In genomic region chr17:38421224-38421841, GRCh38 we compare ENCODE assay signal across 13 cellular contexts. TPM values are rescaled to one million over a fixed set of nuclear protein-coding genes. Genes with fewer than 3 reads are reported as not detected.
DNase-seq lines count a peak whose midpoint lies in the region; ATAC-seq and TF ChIP-seq lines count a peak whose summit lies in the region.
"Had no signal": no experiment of that assay in that cellular context is flagged by ENCODE, and none has a peak within 500 bp of the region (broad histone marks: within the 10 kb centered on the region; RNA-seq: fewer than 3 reads in every experiment).

No MANE protein-coding gene starts in this region.

- peaks cover 40% of the 10 kb centered on the region for H3K27me3 ChIP-seq in BLaER1
- H3K27me3 ChIP-seq in SJCRH30, result peaks cover 13% of the 10 kb centered on the region
- H3K27me3 ChIP-seq in A673 (replicated peaks; ENCODE audit: insufficient read depth, low read depth, low read length, poor library complexity), result no peaks in the 10 kb centered on the region

- peak; percentile 76 to 78 for DNase-seq in SJCRH30
- DNase-seq in fibroblast of villous mesenchyme (ENCODE audit: low read depth), result peak; percentile 61
- no peak for DNase-seq in omental fat pad (ENCODE audit: low spot score)
- DNase-seq in A673 (ENCODE audit: low spot score), result no peak
- no peak for DNase-seq in kidney glomerular epithelial cell (lab: John Stamatoyannopoulos, UW)
- no peak for DNase-seq in mucosa of descending colon
- DNase-seq: CD8-positive, alpha-beta memory T cell; lower lobe of right lung; OCI-M1; stimulated activated CD4-positive, alpha-beta T cell treated with anti-CD3 and anti-CD28 coated beads, Interleukin-12 subunit alpha, Interleukin-12 subunit beta, amount 100 ng/mL, for 4 hours had no signal

- ATAC-seq in omental fat pad (ENCODE audit: low FRiP score) (peak; percentile 1), GM21526 (IDR thresholded peaks at IDR 0.05; ENCODE audit: low FRiP score, unreplicated experiment) (no peak), mucosa of descending colon (no peak)
- ATAC-seq: activated T-helper 17 cell treated with anti-CD3 and anti-CD28 coated beads, Interleukin-2, amount 50 U/mL, for 72 hours; lower lobe of right lung had no signal

- no TSS peak for BruUV-seq in A673 (replicated peaks; lab: Mats Ljungman, UMichigan)

- no peak overlapping the region for H3K9ac ChIP-seq in BLaER1

- TF ChIP-seq CTCF in fibroblast of villous mesenchyme (IDR thresholded peaks at IDR 0.05; ENCODE audit: insufficient read depth, low read depth, low read length) (no peak), omental fat pad (IDR thresholded peaks at IDR 0.05) (no peak), A673 (conservative IDR thresholded peaks at IDR 0.05; ENCODE audit: low read depth, low read length) (no peak), mucosa of descending colon (IDR thresholded peaks at IDR 0.05) (no peak)

- H3K36me3 ChIP-seq in BLaER1 (no peaks in the 10 kb centered on the region), SJCRH30 (no peaks in the 10 kb centered on the region), A673 (ENCODE audit: insufficient read depth, low read length, poor library complexity, severe bottlenecking) (no peaks in the 10 kb centered on the region), mucosa of descending colon (ENCODE audit: low read depth) (no peaks in the 10 kb centered on the region)
- H3K36me3 ChIP-seq: lower lobe of right lung had no signal

- no peaks in the 10 kb centered on the region for H4K20me1 ChIP-seq in BLaER1

- peak overlapping the region; percentile 86 for H3K4me2 ChIP-seq in BLaER1

- no peak overlapping the region for H3K27ac ChIP-seq in BLaER1
- no peak overlapping the region for H3K27ac ChIP-seq in SJCRH30
- H3K27ac ChIP-seq in A673 (ENCODE audit: low read depth, low read length, poor library complexity, severe bottlenecking), result no peak overlapping the region
- H3K27ac ChIP-seq: lower lobe of right lung had no signal

- CTCF ChIA-PET in A673 (lab: Charles Lee), result interaction anchor here (1.2 kb wide), 1 partner anchor 72 kb away, joined by 3 read pairs; no protein-coding TSS in a partner anchor

- H3K4me3 ChIP-seq in BLaER1 (no peak overlapping the region), SJCRH30 (peak overlapping the region; percentile 11), fibroblast of villous mesenchyme (ENCODE audit: low read depth, low read length) (no peak overlapping the region), A673 (ENCODE audit: low read depth, low read length, poor library complexity, severe bottlenecking) (no peak overlapping the region), mucosa of descending colon (no peak overlapping the region)
- H3K4me3 ChIP-seq: lower lobe of right lung had no signal

- H3K4me1 ChIP-seq in BLaER1 (peaks cover 85% of the 10 kb centered on the region), SJCRH30 (peaks cover 24% of the 10 kb centered on the region), A673 (ENCODE audit: insufficient read depth, low read length, poor library complexity, severe bottlenecking) (peaks cover 7% of the 10 kb centered on the region), mucosa of descending colon (ENCODE audit: low read depth) (no peaks in the 10 kb centered on the region)

- H3K9me3 ChIP-seq in BLaER1 (no peaks in the 10 kb centered on the region), SJCRH30 (replicated peaks) (no peaks in the 10 kb centered on the region), A673 (ENCODE audit: low read depth, low read length, poor library complexity, severe bottlenecking) (no peaks in the 10 kb centered on the region), mucosa of descending colon (no peaks in the 10 kb centered on the region)
- H3K9me3 ChIP-seq: lower lobe of right lung had no signal

- intact Hi-C loops in A673 (cut with micrococcal nuclease; ENCODE audit: unreplicated experiment) (loop anchor here (5.0 kb wide), 1 partner anchor 66 kb away; no protein-coding TSS in a partner anchor), mucosa of descending colon (cut with DNase I, micrococcal nuclease) (loop anchor here in 1 of 2 donors (10.0 kb wide), 1 partner anchor 63 kb away; no protein-coding TSS in a partner anchor)

- POLR2A ChIA-PET in A673 (lab: Charles Lee; ENCODE audit: low non-redundant PET), result interaction anchor here (0.5 kb wide), 1 partner anchor 939 kb away, joined by 4 read pairs; no protein-coding TSS in a partner anchor

RNA-seq across cellular contexts. Expression of gene ARHGAP23, which starts 6.9 kb away (rescaled TPM):
- total RNA-seq in SJCRH30 (2014; rRNA removed; shearing (Covaris generic)), result 35.7 and 37.9 TPM in 2 replicates
- total RNA-seq in fibroblast of villous mesenchyme (53.8 and 66.1 TPM in 2 replicates), omental fat pad (10 to 100 TPM; 22.7 to 70.9 (median 30.1) TPM), A673 (2021) (19.0 and 24.9 TPM in 2 replicates), mucosa of descending colon (10 to 100 TPM in 2 of 3 donors, 1 to 10 TPM in 1; 6.1 to 44.6 (median 12.6) TPM)

Comparison
In these comparisons a context has a peak if more than half of its experiments do, and no peak if none do; other contexts are left out.
1. DNase-seq: peak in SJCRH30 (2 of 2) and fibroblast of villous mesenchyme (single experiment); none in omental fat pad (single experiment), A673 (single experiment), kidney glomerular epithelial cell (single experiment) and mucosa of descending colon (0 of 3).